ENCODE assay signal across 8 cellular contexts in genomic region chr6:39377530-39377929, GRCh38. TPM values are rescaled to one million over a fixed set of nuclear protein-coding genes. Genes with fewer than 3 reads are reported as not detected.
DNase-seq lines count a peak whose midpoint lies in the region; ATAC-seq and TF ChIP-seq lines count a peak whose summit lies in the region.

No MANE protein-coding gene starts in this region.

- H3K4me1 ChIP-seq in SJCRH30 (no peaks in the 10 kb centered on the region), fibroblast of lung (ENCODE audit: control insufficient read depth, extremely low read depth, insufficient read depth, low read length) (no peaks in the 10 kb centered on the region)

- H3K36me3 Mint-ChIP-seq in neural crest cell (ENCODE audit: low read depth), result no peaks in the 10 kb centered on the region

- no peak overlapping the region for H3K9ac ChIP-seq in fibroblast of lung (ENCODE audit: insufficient read depth, low read length)

- H3K27me3 Mint-ChIP-seq in neural crest cell (ENCODE audit: low read depth), result no peaks in the 10 kb centered on the region

- H3K27me3 ChIP-seq in SJCRH30 (no peaks in the 10 kb centered on the region; the same call in 1 of the 2 replicates), fibroblast of lung (ENCODE audit: control insufficient read depth, insufficient read depth, low read length) (no peaks in the 10 kb centered on the region)

- TF ChIP-seq CTCF in fibroblast of lung (conservative IDR thresholded peaks at IDR 0.05 in 1 of 2, IDR thresholded peaks at IDR 0.05 in 1 of 2; ENCODE audit: low read depth in 1 of 2, low read length in 2 of 2), result peak; percentile 56 to 58
- peak; percentile 76 for TF ChIP-seq CTCF in neural crest cell (conservative IDR thresholded peaks at IDR 0.05)

- DNase-seq in GM04504 (ENCODE audit: low read depth) (peak; percentile 68), HuH-7 (ENCODE audit: low spot score) (peak; percentile 42), SJCRH30 (peak; percentile 48 to 75), fibroblast of lung (ENCODE audit: low read depth in 2 of 2) (peak; percentile 63 to 81), neural crest cell (ENCODE audit: low read depth, low spot score) (peak; percentile 61)

- no peak overlapping the region for H3K27ac ChIP-seq in SJCRH30
- H3K27ac ChIP-seq in fibroblast of lung (ENCODE audit: insufficient read depth, low read length), result no peak overlapping the region

- H3K4me3 ChIP-seq in SJCRH30 (no peak overlapping the region), fibroblast of lung (replicated peaks in 1 of 4; ENCODE audit: control extremely low read depth in 1 of 4, insufficient read depth in 1 of 4, low read depth in 3 of 4, low read length in 4 of 4) (no peak overlapping the region)

- ATAC-seq in HG03108 (IDR thresholded peaks at IDR 0.05; ENCODE audit: unreplicated experiment) (no peak), HG03354 (IDR thresholded peaks at IDR 0.05; ENCODE audit: poor library complexity, severe bottlenecking, unreplicated experiment) (no peak), GM18502 (IDR thresholded peaks at IDR 0.05; ENCODE audit: poor library complexity, unreplicated experiment) (no peak)

- H4K20me1 ChIP-seq in fibroblast of lung (ENCODE audit: control insufficient read depth, extremely low read depth, insufficient read depth, low read length), result peaks cover 3% of the 10 kb centered on the region

- H3K79me2 ChIP-seq in fibroblast of lung (ENCODE audit: control insufficient read depth, insufficient read depth, low read length), result no peaks in the 10 kb centered on the region

- no peak overlapping the region for H3K4me3 Mint-ChIP-seq in neural crest cell

- H3K9me3 ChIP-seq in SJCRH30 (replicated peaks) (no peaks in the 10 kb centered on the region), fibroblast of lung (ENCODE audit: control insufficient read depth, insufficient read depth, low read depth, low read length) (no peaks in the 10 kb centered on the region)

- peaks cover 15% of the 10 kb centered on the region for H3K4me1 Mint-ChIP-seq in neural crest cell

- no peak overlapping the region for H3K4me2 ChIP-seq in fibroblast of lung (ENCODE audit: extremely low read depth, insufficient read depth, low read length)

- H2AFZ ChIP-seq in fibroblast of lung (ENCODE audit: low read length), result no peak overlapping the region

- H3K36me3 ChIP-seq in SJCRH30, result no peaks in the 10 kb centered on the region
- H3K36me3 ChIP-seq in fibroblast of lung (ENCODE audit: control insufficient read depth, insufficient read depth, low read length), result no peaks in the 10 kb centered on the region

- H3K9me3 Mint-ChIP-seq in neural crest cell, result peaks cover 4% of the 10 kb centered on the region

- H3K27ac Mint-ChIP-seq in neural crest cell (ENCODE audit: unreplicated experiment), result peak overlapping the region; percentile 96

RNA-seq across cellular contexts. Expression of gene KCNK16, which starts 55.0 kb away (rescaled TPM):
- not detected in 2 replicates for total RNA-seq in SJCRH30 (2014; rRNA removed; shearing (Covaris generic))
- total RNA-seq in fibroblast of lung, result not detected in 2 replicates
- not detected in 2 replicates for polyA plus RNA-seq in fibroblast of lung
- not detected in 2 replicates for polyA plus RNA-seq in fibroblast of lung (2012)
- polyA minus RNA-seq in fibroblast of lung (ENCODE audit: low replicate concordance), result not detected in 2 replicates
- not detected in 2 replicates for total RNA-seq in neural crest cell
